In genomic region chr13:24627090-24627714, GRCh38 we compare ENCODE assay signal across 11 cellular contexts. TPM values are rescaled to one million over a fixed set of nuclear protein-coding genes. Genes with fewer than 3 reads are reported as not detected.
DNase-seq lines count a peak whose midpoint lies in the region; ATAC-seq, FAIRE-seq and TF ChIP-seq lines count a peak whose summit lies in the region.
"Had no signal": no experiment of that assay in that cellular context is flagged by ENCODE, and none has a peak within 500 bp of the region (broad histone marks: within the 10 kb centered on the region; RNA-seq: fewer than 3 reads in every experiment).

No MANE protein-coding gene starts in this region.

- H3K27me3 ChIP-seq in H9 (ENCODE audit: insufficient read depth, low read length) = no peaks in the 10 kb centered on the region
- no peaks in the 10 kb centered on the region for H3K27me3 ChIP-seq in K562 (ENCODE audit: control insufficient read depth in 2 of 2, insufficient read depth in 2 of 2, low read length in 2 of 2)
- H3K27me3 ChIP-seq: suprapubic skin had no signal

- no peaks in the 10 kb centered on the region for H3K9me3 ChIP-seq in A549
- H3K9me3 ChIP-seq in H9 (ENCODE audit: control insufficient read depth, low read depth, low read length) = no peaks in the 10 kb centered on the region
- H3K9me3 ChIP-seq in K562 (replicated peaks; ENCODE audit: control insufficient read depth, insufficient read depth, low read depth, low read length) = no peaks in the 10 kb centered on the region
- H3K9me3 ChIP-seq: suprapubic skin had no signal

- FAIRE-seq in A549 (lab: Jason Lieb, UNC) = no peak
- no peak for FAIRE-seq in K562 (lab: Jason Lieb, UNC)

- TF ChIP-seq EP300 in A549 (IDR thresholded peaks at IDR 0.05) (no peak), K562 (IDR thresholded peaks at IDR 0.05; ENCODE audit: low read length) (no peak)

- H3K9me1 ChIP-seq in K562 (ENCODE audit: control insufficient read depth, insufficient read depth, low read length) = no peaks in the 10 kb centered on the region

- H4K8ac ChIP-seq in H9 (replicated peaks; ENCODE audit: insufficient read length, low read depth, low read length) = no peak overlapping the region

- no peak overlapping the region for H2BK12ac ChIP-seq in H9 (ENCODE audit: insufficient read length, low read depth, low read length)

- in situ Hi-C loops in K562 (cut with MboI) = no loop called here

- H3K4me3 ChIP-seq in A549 (no peak overlapping the region), K562 (no peak overlapping the region)
- H3K4me3 ChIP-seq: suprapubic skin had no signal

- no peaks in the 10 kb centered on the region for H3K23me2 ChIP-seq in H9 (ENCODE audit: insufficient read length, low read depth, low read length, poor library complexity, severe bottlenecking)

- no peak overlapping the region for H4K91ac ChIP-seq in H9 (ENCODE audit: insufficient read length, low read depth, low read length)

- H4K20me1 ChIP-seq in H9 (ENCODE audit: control insufficient read depth, insufficient read depth, insufficient read length) (no peaks in the 10 kb centered on the region), K562 (replicated peaks; ENCODE audit: control insufficient read depth, insufficient read depth, low read length) (no peaks in the 10 kb centered on the region)

- H3K79me2 ChIP-seq in H9 (ENCODE audit: insufficient read depth, low read length) (no peaks in the 10 kb centered on the region), K562 (ENCODE audit: control insufficient read depth, insufficient read depth, low read length) (no peaks in the 10 kb centered on the region)

- no peak overlapping the region for H3K56ac ChIP-seq in H9 (ENCODE audit: insufficient read length, low read depth, low read length)

- H3K4ac ChIP-seq in H9 (ENCODE audit: low read depth, low read length) = no peak overlapping the region

- no TSS peak for BruUV-seq in K562 (replicated peaks; lab: Mats Ljungman, UMichigan)

- H4K5ac ChIP-seq in H9 (ENCODE audit: insufficient read length, low read depth, low read length) = no peak overlapping the region

- 85% methylated on average over 16 of the region's 25 CpGs for WGBS in A549 (ENCODE audit: missing lambda C conversion rate)
- no CpG with 5 or more reads among the region's 25 CpGs for WGBS in H9 (ENCODE audit: extremely low coverage, insufficient read length, low lambda C conversion rate)
- 27% methylated on average over 15 of the region's 25 CpGs for WGBS in K562 (ENCODE audit: insufficient coverage, low coverage, missing lambda C conversion rate)

- no peaks in the 10 kb centered on the region; a peak in 1 of 5 replicates for H3K9me3 Mint-ChIP-seq in H9

- no peak overlapping the region for H2BK5ac ChIP-seq in H9 (ENCODE audit: insufficient read length, low read length)

- ATAC-seq in A549 (peak; percentile 59 to 92; a peak in 4 of 6 replicates), K562 (peak; percentile 96), HG02973 (IDR thresholded peaks at IDR 0.05; ENCODE audit: unreplicated experiment) (no peak)

- H3K9ac ChIP-seq in H9 (ENCODE audit: extremely low read depth, insufficient read length, low read length) (no peak overlapping the region), K562 (ENCODE audit: insufficient read depth in 1 of 2, low read depth in 2 of 2, low read length in 2 of 2) (no peak overlapping the region)

- H3K23ac ChIP-seq in H9 (ENCODE audit: insufficient read length, low read depth, low read length) = no peak overlapping the region

- H2BK20ac ChIP-seq in H9 (ENCODE audit: low read depth, low read length, poor library complexity, severe bottlenecking) = no peak overlapping the region

- H3K36me3 ChIP-seq in K562 (ENCODE audit: control insufficient read depth, insufficient read depth, low read length) = no peaks in the 10 kb centered on the region
- H3K36me3 ChIP-seq: suprapubic skin had no signal

- no peak overlapping the region for H2BK15ac ChIP-seq in H9 (ENCODE audit: low read depth, low read length)

- no peak overlapping the region; a peak in 1 of 5 replicates for H3K4me3 Mint-ChIP-seq in H9

- TF ChIP-seq POLR2A in A549 (IDR thresholded peaks at IDR 0.05; ENCODE audit: low read length) (no peak), K562 (conservative IDR thresholded peaks at IDR 0.05) (no peak)

- H3K4me1 Mint-ChIP-seq in H9 = peaks cover 18 to 19% of the 10 kb centered on the region in 2 experiments

- no peaks in the 10 kb centered on the region for H3K79me1 ChIP-seq in H9 (ENCODE audit: insufficient read depth, low read depth, low read length, poor library complexity, severe bottlenecking)

- POLR2A ChIA-PET in A549 (lab: Yijun Ruan, JAX) (no interaction called here), K562 (lab: Yijun Ruan, JAX) (interaction anchor here (0.6 kb wide), 1 partner anchor 106 kb away, joined by 3 read pairs; no protein-coding TSS in a partner anchor)

- peaks cover 3% of the 10 kb centered on the region for H3K27me3 Mint-ChIP-seq in H9 (ENCODE audit: low read depth)

- no peak overlapping the region for H3K27ac ChIP-seq in A549
- H3K27ac ChIP-seq in H9 (ENCODE audit: insufficient read length, low read depth, low read length) = no peak overlapping the region
- H3K27ac ChIP-seq in K562 (ENCODE audit: extremely low read depth, low read depth, low read length) = no peak overlapping the region
- H3K27ac ChIP-seq: suprapubic skin had no signal

- no peak overlapping the region for H2AK5ac ChIP-seq in H9 (ENCODE audit: insufficient read length, low read length)

- H2AFZ ChIP-seq in H9 (ENCODE audit: low read length) = no peak overlapping the region
- H2AFZ ChIP-seq in K562 (ENCODE audit: low read depth, low read length) = peak overlapping the region; percentile 68

- TF ChIP-seq RAD21 in A549 (conservative IDR thresholded peaks at IDR 0.05 in 1 of 2, IDR thresholded peaks at IDR 0.05 in 1 of 2) (peak in 1 of 2 experiments; percentile 31; a peak in 1 of 5 replicates), K562 (CRISPR knock-in tag; conservative IDR thresholded peaks at IDR 0.05 in 1 of 2, IDR thresholded peaks at IDR 0.05 in 1 of 2) (peak in 1 of 2 experiments; percentile 54; a peak in 3 of 4 replicates)

- no peak overlapping the region for H3K14ac ChIP-seq in H9 (ENCODE audit: insufficient read depth, low read length)

- peaks cover 0 to 2% (median 0%) of the 10 kb centered on the region in 3 experiments; a peak in 2 of 7 replicates for H3K36me3 Mint-ChIP-seq in H9 (ENCODE audit: insufficient read depth in 1 of 3, low read depth in 3 of 3)

- intact Hi-C loops in K562 (cut with micrococcal nuclease) = loop anchor here (1.0 kb wide), 1 partner anchor 44 kb away; no protein-coding TSS in a partner anchor

- H3K27ac Mint-ChIP-seq in H9 = no peak overlapping the region

- TF ChIP-seq CTCF in A549 (IDR thresholded peaks at IDR 0.05) (peak; percentile 32; the same call in 2 of the 3 replicates), H9 (conservative IDR thresholded peaks at IDR 0.05) (peak; percentile 99), K562 (IDR thresholded peaks at IDR 0.05 in 2 of 3, conservative IDR thresholded peaks at IDR 0.05 in 1 of 3; ENCODE audit: insufficient read depth in 2 of 3, low read depth in 1 of 3, low read length in 3 of 3) (peak; percentile 71 to 87 (median 81))

- H2BK120ac ChIP-seq in H9 (ENCODE audit: low read depth, low read length, poor library complexity, severe bottlenecking) = no peak overlapping the region

- CTCF ChIA-PET in A549 (lab: Yijun Ruan, JAX) (interaction anchor here (0.7 to 1.0 kb wide), 6 partner anchors 9 to 100 kb away, joined by 3 to 5 read pairs (median 3); no protein-coding TSS in a partner anchor), K562 (lab: Yijun Ruan, JAX; ENCODE audit: low intra/inter-chr PET ratio) (interaction anchor here (0.7 to 1.3 kb wide), 3 partner anchors 25 to 101 kb away, joined by 3 to 5 read pairs (median 5); no protein-coding TSS in a partner anchor)

- H3K4me2 ChIP-seq in A549 (no peak overlapping the region), H9 (ENCODE audit: insufficient read depth, insufficient read length, low read length) (no peak overlapping the region), K562 (ENCODE audit: insufficient read depth, low read length) (no peak overlapping the region; the same call in 1 of the 2 replicates)

- DNase-seq in A549 (ENCODE audit: low read depth in 1 of 2, low spot score in 1 of 2) (peak; percentile 10 to 13), H9 (peak; percentile 87), K562 (ENCODE audit: extremely low read depth in 1 of 4, low spot score in 3 of 4) (peak; percentile 52 to 70 (median 68)), kidney tubule cell (ENCODE audit: low spot score) (peak; percentile 47), AML-193 (lab: John Stamatoyannopoulos, UW) (no peak), NCI-H748 treated with DMSO at 0.1 percent for 48 hours (lab: John Stamatoyannopoulos, UW) (no peak)
- DNase-seq in stimulated activated CD4-positive, alpha-beta T cell treated with anti-CD3 and anti-CD28 coated beads, Interleukin-4, amount 100 ng/mL, for 1 hour = no peak
- DNase-seq: activated CD4-positive, alpha-beta T cell treated with anti-CD3 and anti-CD28 coated beads, Interleukin-2, amount 50 U/mL, for 4 hours had no signal

- no peak overlapping the region for H3K18ac ChIP-seq in H9 (ENCODE audit: insufficient read length, low read depth, low read length)

- no peaks in the 10 kb centered on the region for H3K4me1 ChIP-seq in A549
- H3K4me1 ChIP-seq in H9 (ENCODE audit: insufficient read depth, low read length) = peaks cover 4% of the 10 kb centered on the region; the same call in 1 of the 2 replicates
- peaks cover 4 to 5% of the 10 kb centered on the region in 2 experiments; a peak in 3 of 5 replicates for H3K4me1 ChIP-seq in K562 (replicated peaks in 1 of 2; ENCODE audit: control insufficient read depth in 2 of 2, insufficient read depth in 2 of 2, low read length in 2 of 2)
- H3K4me1 ChIP-seq: suprapubic skin had no signal

- no peak overlapping the region for H3T11ph ChIP-seq in H9 (ENCODE audit: low read length)

RNA-seq across cellular contexts. Expression of gene ATP12A, which starts 53.0 kb away (rescaled TPM):
- polyA plus RNA-seq in A549 (2011; rRNA removed) (0.03 TPM in 1 of 2 replicates, not detected in the other), A549 (2017; fragmentation: RNase III; extraction: RNeasy Plus Mini Kit Qiagen cat#74134 plus additional on column Dnase treatment) (not detected in 3 replicates), K562 (2011; rRNA removed) (not detected in 2 replicates), K562 (2014; fragmentation: Illumina TruSeq; extraction: Trizol) (not detected in 2 replicates), K562 (2014; fragmentation: Nextera tagmentation; extraction: Ambion mirVana) (not detected), K562 (2014; rRNA removed) (not detected in 2 replicates)
- 0.01 TPM in 1 of 2 replicates, not detected in the other for polyA plus RNA-seq in A549 (2012; cell fraction: cytosol; rRNA removed)
- polyA plus RNA-seq in A549 (2012; cell fraction: nucleus; rRNA removed) = 0.02 TPM in 1 of 2 replicates, not detected in the other
- polyA minus RNA-seq in A549 (2011; rRNA and poly(A)+ RNA removed) = not detected in 2 replicates
- total RNA-seq in H9 (2021) (0.79 and 0.94 TPM in 2 replicates), K562 (2014; rRNA removed) (not detected in 2 replicates), K562 (2014; rRNA removed; fragmentation: Illumina TruSeq; extraction: Trizol) (not detected in 2 replicates), K562 (2015; rRNA removed; fragmentation: Illumina TruSeq; extraction: Trizol) (not detected in 2 replicates), K562 (2021) (not detected in 2 replicates)
- total RNA-seq in K562 (2011; cell fraction: chromatin; rRNA removed; ENCODE audit: low replicate concordance) = not detected in 2 replicates
- not detected in 2 replicates for total RNA-seq in K562 (2011; cell fraction: nucleolus; rRNA removed)
- total RNA-seq in K562 (2011; cell fraction: nucleoplasm; rRNA removed) = not detected in 2 replicates
- polyA plus RNA-seq in K562 (2011; cell fraction: cytosol; rRNA removed) = not detected in 2 replicates
- not detected in 2 replicates for polyA plus RNA-seq in K562 (2011; cell fraction: nucleus; rRNA removed)
- polyA plus RNA-seq in K562 (2012) = not detected in 2 replicates
- polyA minus RNA-seq in K562 (2011; rRNA and poly(A)+ RNA removed) = not detected in 2 replicates
- polyA minus RNA-seq in K562 (2011; cell fraction: cytosol; rRNA and poly(A)+ RNA removed) = not detected in 2 replicates
- polyA minus RNA-seq in K562 (2011; cell fraction: nucleus; rRNA and poly(A)+ RNA removed) = not detected in 2 replicates
- total RNA-seq: renal cortical epithelial cell had no signal

Comparison
In these comparisons a context has a peak if more than half of its experiments do, and no peak if none do; other contexts are left out.
1. DNase-seq: peak in A549 (2 of 2), H9 (single experiment), K562 (4 of 4) and kidney tubule cell (single experiment); none in AML-193 (0 of 2), NCI-H748 treated with DMSO at 0.1 percent for 48 hours (single experiment) and stimulated activated CD4-positive, alpha-beta T cell treated with anti-CD3 and anti-CD28 coated beads, Interleukin-4, amount 100 ng/mL, for 1 hour (single experiment).
2. CTCF ChIP-seq: peak in every context shown above with its lines; median percentile 99 in H9; 81 in K562; 32 in A549.
3. Of the 35 proteins assayed by ChIP-seq in both K562 and A549: peak only in K562: none; only in A549: none; in both: CTCF and SMC3; in neither: 32; mixed calls (peak in some experiments, not most) for 1.